In the genomic region with DNA sequence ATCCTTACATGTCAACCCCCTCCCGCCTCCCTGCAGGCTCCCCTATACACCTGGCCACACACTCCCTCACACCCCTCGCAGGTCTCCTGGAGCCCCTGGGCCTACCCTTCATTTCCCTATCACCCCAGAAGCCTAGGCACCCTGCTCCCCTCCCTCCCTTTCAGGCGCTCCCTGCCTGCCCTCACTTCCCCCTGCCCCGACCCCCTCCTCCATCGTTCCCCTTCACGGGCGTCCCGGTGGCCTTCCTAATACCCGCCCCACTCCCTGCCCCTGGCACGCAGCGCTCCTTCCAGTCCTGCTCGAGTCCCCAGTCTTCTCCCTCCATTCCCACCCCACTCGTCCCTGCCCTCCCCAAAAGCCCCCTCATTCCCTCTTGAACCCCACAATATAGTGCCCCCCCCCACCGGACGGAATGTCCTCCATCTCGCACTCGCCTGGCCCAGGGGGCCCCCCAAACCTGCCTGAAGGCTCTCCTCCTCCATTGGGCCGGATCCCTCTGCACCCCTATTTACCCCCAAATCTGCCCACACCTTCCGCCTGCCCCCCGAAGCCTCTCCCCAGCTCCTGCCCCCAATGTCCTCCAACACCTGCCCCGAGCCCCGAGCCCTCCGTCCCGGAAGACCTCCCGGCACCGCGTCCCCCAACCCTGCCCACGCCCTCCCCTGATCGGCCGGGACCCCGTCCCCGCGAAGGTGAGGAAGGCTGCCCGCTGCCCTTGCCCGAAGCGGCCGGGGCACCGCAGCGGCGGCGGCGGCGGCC, we compare ENCODE assay signal across 7 cellular contexts. TPM values are rescaled to one million over a fixed set of nuclear protein-coding genes. Genes with fewer than 3 reads are reported as not detected.
DNase-seq lines count a peak whose midpoint lies in the region; ATAC-seq and TF ChIP-seq lines count a peak whose summit lies in the region.

No MANE protein-coding gene starts in this region.

- no peaks in the 10 kb centered on the region for H4K20me1 ChIP-seq in IMR-90 (ENCODE audit: insufficient read depth, low read length)

- no peak overlapping the region for H2BK120ac ChIP-seq in IMR-90 (ENCODE audit: low read depth, low read length)

- BruUV-seq in IMR-90 (replicated peaks; lab: Mats Ljungman, UMichigan): no TSS peak

- H3K9me1 ChIP-seq in IMR-90 (ENCODE audit: insufficient read depth, low read length): no peaks in the 10 kb centered on the region; the same call in 1 of the 2 replicates

- no peak overlapping the region for H3K18ac ChIP-seq in IMR-90 (ENCODE audit: low read depth, low read length)

- CTCF ChIA-PET in IMR-90 (lab: Yijun Ruan, JAX): no interaction called here

- peak overlapping the region; percentile 99 for H2AFZ ChIP-seq in IMR-90 (replicated peaks; ENCODE audit: low read length, poor library complexity)

- H2BK15ac ChIP-seq in IMR-90 (ENCODE audit: low read depth, low read length): no peak overlapping the region

- intact Hi-C loops in IMR-90 (cut with micrococcal nuclease): loop anchor here (5.0 kb wide), 1 partner anchor 70 kb away; no protein-coding TSS in a partner anchor

- H4K5ac ChIP-seq in IMR-90 (ENCODE audit: low read depth, low read length): no peak overlapping the region

- ATAC-seq in IMR-90 (ENCODE audit: low read depth): no peak

- H3K56ac ChIP-seq in IMR-90 (ENCODE audit: extremely low read depth, insufficient read depth, low read length): no peak overlapping the region

- no peak overlapping the region for H3K14ac ChIP-seq in IMR-90 (replicated peaks; ENCODE audit: low read depth, low read length)

- H2AK9ac ChIP-seq in IMR-90 (replicated peaks; ENCODE audit: low read depth, low read length, poor library complexity): peak overlapping the region; percentile 63

- H3K4me2 ChIP-seq in IMR-90 (ENCODE audit: low read depth, low read length): peak overlapping the region; percentile 96

- DNase-seq in GM20000 (ENCODE audit: low spot score) (peak; percentile 32), IMR-90 (no peak), amniotic stem cell (lab: John Stamatoyannopoulos, UW) (no peak), medulla oblongata (ENCODE audit: extremely low spot score) (no peak)
- DNase-seq in activated naive CD4-positive, alpha-beta T cell treated with anti-CD3 and anti-CD28 coated beads, Interleukin-2, amount 50 U/mL, for 16 hours: peak; percentile 11
- peak; percentile 10 to 25 for DNase-seq in stimulated activated CD4-positive, alpha-beta T cell treated with anti-CD3 and anti-CD28 coated beads, Interleukin-2, amount 100 ng/mL, for 24 hours

- in situ Hi-C loops in IMR-90 (cut with MboI; ENCODE audit: low sequenced_read_pairs): no loop called here

- H4K8ac ChIP-seq in IMR-90 (ENCODE audit: low read depth in 2 of 2, low read length in 2 of 2): no peak overlapping the region

- H2AK5ac ChIP-seq in IMR-90 (ENCODE audit: low read depth, low read length): no peak overlapping the region

- no peak overlapping the region; the same call in 1 of the 2 replicates for H3K4ac ChIP-seq in IMR-90 (ENCODE audit: low read depth, low read length)

- H3K23ac ChIP-seq in IMR-90 (ENCODE audit: low read depth, low read length): no peak overlapping the region

- no peak for TF ChIP-seq CTCF in GM20000 (IDR thresholded peaks at IDR 0.05; ENCODE audit: extremely low read depth, missing control alignments)
- TF ChIP-seq CTCF in IMR-90 (conservative IDR thresholded peaks at IDR 0.05; ENCODE audit: low read depth, low read length): no peak

- POLR2A ChIA-PET in IMR-90 (lab: Charles Lee; ENCODE audit: unreplicated experiment): no interaction called here

- H3K36me3 ChIP-seq in IMR-90 (ENCODE audit: control insufficient read depth, insufficient read depth, low read length): no peaks in the 10 kb centered on the region
- no peaks in the 10 kb centered on the region for H3K36me3 ChIP-seq in iPS-15b (ENCODE audit: control insufficient read depth, insufficient read depth, low read length)

- no peak overlapping the region for H2BK20ac ChIP-seq in IMR-90 (ENCODE audit: low read depth, low read length)

- H3K79me1 ChIP-seq in IMR-90 (ENCODE audit: low read depth in 1 of 2, low read length in 2 of 2): no peaks in the 10 kb centered on the region

- H3K27ac ChIP-seq in IMR-90 (ENCODE audit: insufficient read depth, low read length): no peak overlapping the region

- dilution Hi-C loops in IMR-90 (cut with HindIII; ENCODE audit: low sequenced_read_pairs, unreplicated experiment): no loop called here

- H3K9ac ChIP-seq in IMR-90 (ENCODE audit: low read depth, low read length): peak overlapping the region; percentile 82
- H3K9ac ChIP-seq in iPS-15b (ENCODE audit: low read depth, low read length): no peak overlapping the region

- peak overlapping the region; percentile 100 for H3K4me3 ChIP-seq in IMR-90 (ENCODE audit: insufficient read depth, low read depth, low read length)
- peak overlapping the region; percentile 66 for H3K4me3 ChIP-seq in iPS-15b (ENCODE audit: low read depth, low read length)

- H3K9me3 ChIP-seq in IMR-90 (ENCODE audit: control insufficient read depth, insufficient read depth, low read length) (no peaks in the 10 kb centered on the region), iPS-15b (ENCODE audit: control insufficient read depth, insufficient read depth, low read length) (no peaks in the 10 kb centered on the region)

- no peak for TF ChIP-seq POLR2A in IMR-90 (IDR thresholded peaks at IDR 0.05; ENCODE audit: low read depth, low read length)

- WGBS in IMR-90 (ENCODE audit: extremely low coverage in 2 of 2, insufficient read length in 1 of 2), 2 experiments: 19% methylated on average over 5 of the region's 43 CpGs; no CpG with 5 or more reads in 1 of the 2 experiments

- no peak overlapping the region for H4K91ac ChIP-seq in IMR-90 (ENCODE audit: insufficient read depth, low read depth, low read length)

- no peak for TF ChIP-seq RAD21 in IMR-90 (IDR thresholded peaks at IDR 0.05; ENCODE audit: low read length)

- H3K27me3 ChIP-seq in IMR-90 (ENCODE audit: control insufficient read depth, insufficient read depth, low read length): peaks cover 41% of the 10 kb centered on the region
- peaks cover 4% of the 10 kb centered on the region for H3K27me3 ChIP-seq in iPS-15b (ENCODE audit: control insufficient read depth, insufficient read depth, low read length)

- no peak overlapping the region for H2BK5ac ChIP-seq in IMR-90 (ENCODE audit: low read depth, low read length, poor library complexity, severe bottlenecking)

- H3K4me1 ChIP-seq in IMR-90 (ENCODE audit: control insufficient read depth, insufficient read depth, low read length): peaks cover 4% of the 10 kb centered on the region; the same call in 1 of the 2 replicates
- peaks cover 18% of the 10 kb centered on the region for H3K4me1 ChIP-seq in iPS-15b (ENCODE audit: control insufficient read depth, insufficient read depth, low read length)

TF ChIP-seq in IMR-90, 13 proteins besides CTCF, POLR2A, EP300 and RAD21:
- TF ChIP-seq MAFK (IDR thresholded peaks at IDR 0.05; ENCODE audit: low read depth, low read length) (no peak), MAZ (IDR thresholded peaks at IDR 0.05; ENCODE audit: borderline replicate concordance, low read depth, low read length) (0 out of 2 replicates have a peak, but pooled peaks have one; percentile 13)

RNA-seq across cellular contexts. Expression of a gene that starts 0.7 kb away (rescaled TPM):
- 2.5 and 3.9 TPM in 2 replicates for total RNA-seq in IMR-90 (2012; rRNA removed)
- 1.6 and 2.1 TPM in 2 replicates for polyA plus RNA-seq in IMR-90 (2012; rRNA removed)
- 0.33 and 0.57 TPM in 2 replicates for polyA plus RNA-seq in IMR-90 (2012; cell fraction: cytosol; rRNA removed)
- 0.13 and 1.5 TPM in 2 replicates for polyA plus RNA-seq in IMR-90 (2012; cell fraction: nucleus; rRNA removed; ENCODE audit: low replicate concordance)

Comparison
In these comparisons a context has a peak if more than half of its experiments do, and no peak if none do; other contexts are left out.
1. DNase-seq: peak in GM20000 (single experiment), activated naive CD4-positive, alpha-beta T cell treated with anti-CD3 and anti-CD28 coated beads, Interleukin-2, amount 50 U/mL, for 16 hours (single experiment) and stimulated activated CD4-positive, alpha-beta T cell treated with anti-CD3 and anti-CD28 coated beads, Interleukin-2, amount 100 ng/mL, for 24 hours (2 of 2); none in IMR-90 (single experiment), amniotic stem cell (single experiment) and medulla oblongata (single experiment).